Comparison of ENCODE assay signal across 14 cellular contexts in genomic region chr4:8472166-8472688, GRCh38. TPM values are rescaled to one million over a fixed set of nuclear protein-coding genes. Genes with fewer than 3 reads are reported as not detected.
DNase-seq lines count a peak whose midpoint lies in the region; ATAC-seq and TF ChIP-seq lines count a peak whose summit lies in the region.
"Had no signal": no experiment of that assay in that cellular context is flagged by ENCODE, and none has a peak within 500 bp of the region (broad histone marks: within the 10 kb centered on the region; RNA-seq: fewer than 3 reads in every experiment).

No MANE protein-coding gene starts in this region.

- no peak for TF ChIP-seq POLR2A in breast epithelium (IDR thresholded peaks at IDR 0.05)
- TF ChIP-seq POLR2A in upper lobe of left lung (IDR thresholded peaks at IDR 0.05) = no peak

- no peak for TF ChIP-seq CTCF in breast epithelium (IDR thresholded peaks at IDR 0.05)
- TF ChIP-seq CTCF in MCF 10A (IDR thresholded peaks at IDR 0.05; ENCODE audit: unreplicated experiment) = no peak
- TF ChIP-seq CTCF in choroid plexus epithelial cell (conservative IDR thresholded peaks at IDR 0.05; ENCODE audit: low read depth, low read length) = peak; percentile 0
- TF ChIP-seq CTCF in nephron progenitor cell (IDR thresholded peaks at IDR 0.05) = no peak
- no peak for TF ChIP-seq CTCF in upper lobe of left lung (IDR thresholded peaks at IDR 0.05)
- no peak for TF ChIP-seq CTCF in CD4-positive, alpha-beta T cell (IDR thresholded peaks at IDR 0.05)

- H3K36me3 ChIP-seq in breast epithelium = no peaks in the 10 kb centered on the region
- H3K36me3 ChIP-seq in upper lobe of left lung = peaks cover 0 to 58% (median 33%) of the 10 kb centered on the region in 4 donors

- H3K9me3 ChIP-seq in breast epithelium = no peaks in the 10 kb centered on the region
- H3K9me3 ChIP-seq in upper lobe of left lung = no peaks in the 10 kb centered on the region
- H3K9me3 ChIP-seq in CD4-positive, alpha-beta T cell (ENCODE audit: control insufficient read depth, low read length) = no peaks in the 10 kb centered on the region
- H3K9me3 ChIP-seq: adrenal gland, psoas muscle had no signal

- H3K9me3 Mint-ChIP-seq in MCF 10A (ENCODE audit: unreplicated experiment) (no peaks in the 10 kb centered on the region), nephron progenitor cell (no peaks in the 10 kb centered on the region)
- H3K9me3 Mint-ChIP-seq in CD4-positive, alpha-beta T cell = no peaks in the 10 kb centered on the region

- no peak for DNase-seq in breast epithelium (ENCODE audit: low spot score in 2 of 2)
- no peak for DNase-seq in MCF 10A (ENCODE audit: unreplicated experiment)
- DNase-seq in choroid plexus epithelial cell (ENCODE audit: low read depth) = no peak
- peak; percentile 13 for DNase-seq in nephron progenitor cell
- DNase-seq in upper lobe of left lung = no peak
- no peak for DNase-seq in NK-92 treated with Interleukin-12 subunit alpha and Interleukin-12 subunit beta, amount 100 ng/mL, for 24 hours (lab: John Stamatoyannopoulos, UW)
- no peak for DNase-seq in CD4-positive, alpha-beta T cell
- DNase-seq: hypothalamus, mammary epithelial cell, NCI-H446 treated with DMSO at 0.1 percent for 48 hours, psoas muscle, substantia nigra had no signal

- BruUV-seq in MCF 10A (replicated peaks; lab: Mats Ljungman, UMichigan) = no TSS peak

- H3K36me3 Mint-ChIP-seq in MCF 10A (ENCODE audit: insufficient read depth, unreplicated experiment) = peaks cover 47% of the 10 kb centered on the region
- H3K36me3 Mint-ChIP-seq in nephron progenitor cell (ENCODE audit: low read depth) = peaks cover 23% of the 10 kb centered on the region
- H3K36me3 Mint-ChIP-seq in CD4-positive, alpha-beta T cell (ENCODE audit: low read depth) = peaks cover 39% of the 10 kb centered on the region

- H3K4me1 ChIP-seq in breast epithelium (peaks cover 3 to 4% of the 10 kb centered on the region in 2 donors), upper lobe of left lung (peaks cover 5 to 12% (median 11%) of the 10 kb centered on the region in 4 donors)
- H3K4me1 ChIP-seq: psoas muscle had no signal

- H3K4me3 ChIP-seq in breast epithelium = no peak overlapping the region
- H3K4me3 ChIP-seq in choroid plexus epithelial cell (ENCODE audit: low read depth, low read length) = no peak overlapping the region
- no peak overlapping the region for H3K4me3 ChIP-seq in upper lobe of left lung
- H3K4me3 ChIP-seq: adrenal gland, psoas muscle had no signal

- no peaks in the 10 kb centered on the region for H3K27me3 ChIP-seq in breast epithelium
- no peaks in the 10 kb centered on the region for H3K27me3 ChIP-seq in upper lobe of left lung
- H3K27me3 ChIP-seq in CD4-positive, alpha-beta T cell (ENCODE audit: control insufficient read depth, insufficient read depth, low read length) = no peaks in the 10 kb centered on the region
- H3K27me3 ChIP-seq: adrenal gland had no signal

- H3K27me3 Mint-ChIP-seq in MCF 10A (ENCODE audit: insufficient read depth, unreplicated experiment) = no peaks in the 10 kb centered on the region
- H3K27me3 Mint-ChIP-seq in nephron progenitor cell (ENCODE audit: low read depth, poor library complexity) = no peaks in the 10 kb centered on the region
- no peaks in the 10 kb centered on the region for H3K27me3 Mint-ChIP-seq in CD4-positive, alpha-beta T cell

- POLR2A ChIA-PET in MCF 10A (lab: Yijun Ruan, JAX) = no interaction called here
- POLR2A ChIA-PET in CD4-positive, alpha-beta T cell (lab: Charles Lee) = no interaction called here

- CTCF ChIA-PET in MCF 10A (lab: Yijun Ruan, JAX) = interaction anchor here (0.6 to 1.7 kb wide), 4 partner anchors 22 to 204 kb away, joined by 3 to 4 read pairs (median 3); no protein-coding TSS in a partner anchor
- CTCF ChIA-PET in CD4-positive, alpha-beta T cell (lab: Charles Lee) = no interaction called here

- H3K27ac Mint-ChIP-seq in MCF 10A (ENCODE audit: low read depth, unreplicated experiment) = no peak overlapping the region
- H3K27ac Mint-ChIP-seq in nephron progenitor cell = peak overlapping the region; percentile 97
- no peak overlapping the region for H3K27ac Mint-ChIP-seq in CD4-positive, alpha-beta T cell

- no peak overlapping the region for H3K4me3 Mint-ChIP-seq in MCF 10A (ENCODE audit: unreplicated experiment)
- peak overlapping the region; percentile 61 for H3K4me3 Mint-ChIP-seq in nephron progenitor cell
- H3K4me3 Mint-ChIP-seq in CD4-positive, alpha-beta T cell = no peak overlapping the region

- TF ChIP-seq EP300 in upper lobe of left lung (IDR thresholded peaks at IDR 0.05) = no peak

- peak overlapping the region; percentile 67 to 90 for H3K27ac ChIP-seq in breast epithelium
- H3K27ac ChIP-seq in upper lobe of left lung = peak overlapping the region in 3 of 4 donors; percentile 50 to 73 (median 73)
- no peak overlapping the region for H3K27ac ChIP-seq in CD4-positive, alpha-beta T cell (ENCODE audit: low read depth, low read length)

- intact Hi-C loops in breast epithelium (cut with DNase I; ENCODE audit: low total_unique reads) = loop anchor here (5.0 kb wide), 1 partner anchor 115 kb away; no protein-coding TSS in a partner anchor
- intact Hi-C loops in MCF 10A (cut with micrococcal nuclease) = no loop called here
- intact Hi-C loops in CD4-positive, alpha-beta T cell (cut with DNase I, micrococcal nuclease) = no loop called here

- WGBS in upper lobe of left lung, 2 donors = 82 to 87% methylated on average over 8 of the region's 8 CpGs

- ATAC-seq in upper lobe of left lung (ENCODE audit: low FRiP score in 2 of 2) = no peak
- ATAC-seq in CD4-positive, alpha-beta T cell (ENCODE audit: poor library complexity) = no peak
- ATAC-seq in GM21423 (IDR thresholded peaks at IDR 0.05; ENCODE audit: unreplicated experiment) = no peak

- H3K4me1 Mint-ChIP-seq in MCF 10A (ENCODE audit: insufficient read depth, unreplicated experiment) (no peaks in the 10 kb centered on the region), nephron progenitor cell (peaks cover 56% of the 10 kb centered on the region)
- H3K4me1 Mint-ChIP-seq in CD4-positive, alpha-beta T cell (ENCODE audit: low read depth) = no peaks in the 10 kb centered on the region

RNA-seq across cellular contexts. Expression of gene TRMT44, which starts 31.6 kb away (rescaled TPM):
- total RNA-seq in breast epithelium (10 to 100 TPM; 24.6 to 47.7 (median 28.2) TPM), MCF 10A (2022) (23.2 and 24.4 TPM in 2 replicates), upper lobe of left lung (10 to 100 TPM; 22.8 to 81.7 (median 30.2) TPM)
- total RNA-seq in CD4-positive, alpha-beta T cell = 10 to 100 TPM; 25.6 to 29.2 TPM

RNA-seq across cellular contexts. Expression of gene ACOX3, which starts 31.7 kb away (rescaled TPM):
- 10 to 100 TPM; 24.0 to 69.4 (median 47.9) TPM for total RNA-seq in breast epithelium
- 17.9 TPM in 2 replicates for total RNA-seq in MCF 10A (2022)
- 10 to 100 TPM; 23.7 to 56.6 (median 31.8) TPM for total RNA-seq in upper lobe of left lung
- total RNA-seq in CD4-positive, alpha-beta T cell = 1 to 10 TPM; 4.9 to 6.1 TPM
